In genomic region chr14:55103005-55103640, GRCh38 we compare ENCODE assay signal across 8 cellular contexts. TPM values are rescaled to one million over a fixed set of nuclear protein-coding genes. Genes with fewer than 3 reads are reported as not detected.
DNase-seq lines count a peak whose midpoint lies in the region; ATAC-seq lines count a peak whose summit lies in the region.

No MANE protein-coding gene starts in this region.

- in situ Hi-C loops in Caki2 (cut with HindIII; ENCODE audit: low pct_unique_long_range_greater_than_20kb, low sequenced_read_pairs) = no loop called here

- peak overlapping the region; percentile 73 for H3K4me3 Mint-ChIP-seq in memory B cell

- H3K4me3 ChIP-seq in Jurkat, Clone E6-1 (ENCODE audit: low read length) = peak overlapping the region; percentile 39

- DNase-seq in Caki2 (ENCODE audit: low read depth) (peak; percentile 94), memory B cell (ENCODE audit: low spot score in 2 of 2) (no peak), NCI-H526 treated with DMSO at 0.1 percent for 48 hours (lab: John Stamatoyannopoulos, UW) (no peak)
- DNase-seq in Jurkat, Clone E6-1 (ENCODE audit: low read depth, low spot score) = peak; percentile 89
- DNase-seq in activated CD4-positive, CD25-positive, alpha-beta regulatory T cell (lab: John Stamatoyannopoulos, UW) = peak; percentile 27 to 52 (median 40)
- peak; percentile 54 for DNase-seq in stimulated activated naive CD8-positive, alpha-beta T cell treated with anti-CD3 and anti-CD28 coated beads, Interleukin-15, Interleukin-2, amounts not matched to agents 100 U/mL and 50 U/mL, for 24 hours

- no peaks in the 10 kb centered on the region for H3K36me3 Mint-ChIP-seq in memory B cell

- peaks cover 2% of the 10 kb centered on the region for H3K9me3 Mint-ChIP-seq in memory B cell

- peak overlapping the region; percentile 91 for H3K27ac ChIP-seq in cingulate gyrus (ENCODE audit: low read depth, low read length)

- no peaks in the 10 kb centered on the region for H3K27me3 Mint-ChIP-seq in memory B cell

- peaks cover 22% of the 10 kb centered on the region for H3K4me1 Mint-ChIP-seq in memory B cell

- H3K27ac Mint-ChIP-seq in memory B cell = peak overlapping the region; percentile 85

- ATAC-seq in GM21515 (IDR thresholded peaks at IDR 0.05; ENCODE audit: unreplicated experiment) (peak; percentile 41), memory B cell (ENCODE audit: low read depth) (peak; percentile 7)
- peak; percentile 65 for ATAC-seq in stimulated activated naive CD8-positive, alpha-beta T cell treated with anti-CD3 and anti-CD28 coated beads, Interleukin-15, Interleukin-2, amounts not matched to agents 100 U/mL and 50 U/mL, for 24 hours

RNA-seq across cellular contexts. Expression of gene LGALS3, which starts 25.9 kb away (rescaled TPM):
- 246 and 274 TPM in 2 replicates for total RNA-seq in Caki2 (2014; rRNA removed; shearing (Covaris generic); ENCODE audit: low replicate concordance)
- not detected for polyA plus RNA-seq in Jurkat, Clone E6-1 (2012; ENCODE audit: insufficient read depth, insufficient read length)

RNA-seq across cellular contexts. Expression of gene MAPK1IP1L, which starts 51.7 kb away (rescaled TPM):
- 18.9 and 46.6 TPM in 2 replicates for total RNA-seq in Caki2 (2014; rRNA removed; shearing (Covaris generic); ENCODE audit: low replicate concordance)
- 76.4 TPM for polyA plus RNA-seq in Jurkat, Clone E6-1 (2012; ENCODE audit: insufficient read depth, insufficient read length)

Comparison
In these comparisons a context has a peak if more than half of its experiments do, and no peak if none do; other contexts are left out.
1. DNase-seq: peak in Caki2 (single experiment), Jurkat, Clone E6-1 (single experiment), activated CD4-positive, CD25-positive, alpha-beta regulatory T cell (4 of 4) and stimulated activated naive CD8-positive, alpha-beta T cell treated with anti-CD3 and anti-CD28 coated beads, Interleukin-15, Interleukin-2, amounts not matched to agents 100 U/mL and 50 U/mL, for 24 hours (single experiment); none in memory B cell (0 of 2) and NCI-H526 treated with DMSO at 0.1 percent for 48 hours (single experiment).
2. ATAC-seq: peak in every context shown above with its lines; median percentile 65 in stimulated activated naive CD8-positive, alpha-beta T cell treated with anti-CD3 and anti-CD28 coated beads, Interleukin-15, Interleukin-2, amounts not matched to agents 100 U/mL and 50 U/mL, for 24 hours; 41 in GM21515; 7 in memory B cell.